In genomic region chr1:161020573-161021167, GRCh38 we compare ENCODE assay signal across 8 cellular contexts. TPM values are rescaled to one million over a fixed set of nuclear protein-coding genes. Genes with fewer than 3 reads are reported as not detected.
DNase-seq lines count a peak whose midpoint lies in the region; ATAC-seq and TF ChIP-seq lines count a peak whose summit lies in the region.

TSS of gene F11R (minus strand) at chr1:161021152. CDS start at chr1:161021073, 79 bp downstream.

- 0 to 1% methylated on average over 35 of the region's 35 CpGs for WGBS in ectodermal cell, 2 experiments

- H3K4me1 ChIP-seq in ectodermal cell (ENCODE audit: control insufficient read depth, insufficient read depth, low read length) = peaks cover 6% of the 10 kb centered on the region
- peaks cover 42% of the 10 kb centered on the region for H3K4me1 ChIP-seq in lower lobe of right lung

- H3K4me3 ChIP-seq in HL-60 (replicated peaks; ENCODE audit: insufficient read depth, low read length) (peak within 1 kb of the TSS; percentile 76), ectodermal cell (ENCODE audit: insufficient read depth, low read depth, low read length) (peak within 1 kb of the TSS; percentile 78), lower lobe of right lung (peak within 1 kb of the TSS; percentile 91)

- TF ChIP-seq CTCF in HL-60 (IDR thresholded peaks at IDR 0.05; ENCODE audit: insufficient read depth, low read length) (no peak), lower lobe of right lung (IDR thresholded peaks at IDR 0.05) (peak; percentile 32)

- H3K36me3 ChIP-seq in ectodermal cell (ENCODE audit: control insufficient read depth, insufficient read depth, low read length) = no peaks in the 10 kb centered on the region
- no peaks in the 10 kb centered on the region for H3K36me3 ChIP-seq in lower lobe of right lung

- H3K9me3 ChIP-seq in ectodermal cell (ENCODE audit: control insufficient read depth, low read length) (no peaks in the 10 kb centered on the region), lower lobe of right lung (no peaks in the 10 kb centered on the region)

- H3K27me3 ChIP-seq in HL-60 (ENCODE audit: insufficient read depth, poor library complexity, severe bottlenecking) (no peaks in the 10 kb centered on the region), ectodermal cell (ENCODE audit: control insufficient read depth, insufficient read depth, low read length, poor library complexity, severe bottlenecking) (no peaks in the 10 kb centered on the region), lower lobe of right lung (ENCODE audit: low read depth) (no peaks in the 10 kb centered on the region)

- intact Hi-C loops in lower lobe of right lung (cut with DNase I) = no loop called here

- ATAC-seq in GM21367 (IDR thresholded peaks at IDR 0.05; ENCODE audit: unreplicated experiment) = peak; percentile 29
- ATAC-seq in SK-N-SH treated with all-trans-retinoic acid at 6 μM for 48 hours = peak; percentile 17; the same call in 2 of the 3 replicates
- peak; percentile 64 to 80 for ATAC-seq in lower lobe of right lung

- peak within 1 kb of the TSS; percentile 72 for H3K27ac ChIP-seq in HL-60 (replicated peaks)
- H3K27ac ChIP-seq in ectodermal cell (ENCODE audit: insufficient read depth, low read depth, low read length, poor library complexity, severe bottlenecking) = peak within 1 kb of the TSS; percentile 77
- peak within 1 kb of the TSS; percentile 94 for H3K27ac ChIP-seq in lower lobe of right lung
- H3K27ac ChIP-seq in substantia nigra (ENCODE audit: low read depth, low read length, poor library complexity, severe bottlenecking) = peak within 1 kb of the TSS; percentile 35

- DNase-seq in NCI-H2171 (lab: John Stamatoyannopoulos, UW) (peak; percentile 55), NCI-H2171 treated with DMSO at 0.1 percent for 48 hours (lab: John Stamatoyannopoulos, UW) (no peak), HL-60 (ENCODE audit: low read depth in 1 of 2, low spot score in 1 of 2) (peak; percentile 60 to 71), lower lobe of right lung (peak; percentile 79), substantia nigra (lab: John Stamatoyannopoulos, UW) (peak in 4 of 49 donors; percentile 12 to 19 (median 16))

TF ChIP-seq in SK-N-SH treated with all-trans-retinoic acid at 6 μM for 48 hours, 23 proteins besides CTCF, POLR2A, EP300 and RAD21:
- TF ChIP-seq POU6F1 (CRISPR knock-in tag; IDR thresholded peaks at IDR 0.05; ENCODE audit: borderline replicate concordance, low read depth) (no peak), PPARA (CRISPR knock-in tag; IDR thresholded peaks at IDR 0.05; ENCODE audit: borderline replicate concordance) (no peak), ESRRG (CRISPR knock-in tag; IDR thresholded peaks at IDR 0.05) (no peak), CREB5 (CRISPR knock-in tag; IDR thresholded peaks at IDR 0.05; ENCODE audit: low read depth) (no peak), TSHZ2 (CRISPR knock-in tag; IDR thresholded peaks at IDR 0.05) (no peak), ZFP30 (CRISPR knock-in tag; IDR thresholded peaks at IDR 0.05) (no peak), ZNF8 (CRISPR knock-in tag; IDR thresholded peaks at IDR 0.05) (no peak)

RNA-seq across cellular contexts. Expression of gene F11R, which starts in this region (rescaled TPM):
- polyA plus RNA-seq in ectodermal cell (2013, experiment 1 of 4) = 53.9 TPM
- polyA plus RNA-seq in ectodermal cell (2013, experiment 2 of 4) = 54.9 TPM
- 48.4 TPM for polyA plus RNA-seq in ectodermal cell (2013, experiment 3 of 4)
- 47.4 TPM for polyA plus RNA-seq in ectodermal cell (2013, experiment 4 of 4)
- total RNA-seq in lower lobe of right lung = 162 TPM

Comparison
In these comparisons a context has a peak if more than half of its experiments do, and no peak if none do; other contexts are left out.
1. ATAC-seq: peak in every context shown above with its lines; median percentile 72 in lower lobe of right lung; 29 in GM21367; 17 in SK-N-SH treated with all-trans-retinoic acid at 6 μM for 48 hours.
2. H3K27ac ChIP-seq: peak in every context shown above with its lines; median percentile 94 in lower lobe of right lung; 77 in ectodermal cell; 72 in HL-60; 35 in substantia nigra.